15 cellular contexts compared by ENCODE assay signal in genomic region chr20:43710370-43711044, GRCh38. TPM values are rescaled to one million over a fixed set of nuclear protein-coding genes. Genes with fewer than 3 reads are reported as not detected.
DNase-seq lines count a peak whose midpoint lies in the region; ATAC-seq, FAIRE-seq and TF ChIP-seq lines count a peak whose summit lies in the region.
"Had no signal": no experiment of that assay in that cellular context is flagged by ENCODE, and none has a peak within 500 bp of the region (broad histone marks: within the 10 kb centered on the region; RNA-seq: fewer than 3 reads in every experiment).

No MANE protein-coding gene starts in this region.

- no peaks in the 10 kb centered on the region for H3K4me1 ChIP-seq in MM.1S (ENCODE audit: low read length)
- H3K4me1 ChIP-seq: left lung had no signal

- H3K4me3 ChIP-seq in MM.1S (ENCODE audit: low read length) = no peak overlapping the region
- H3K4me3 ChIP-seq: left lung had no signal

- no peak overlapping the region for H3K4me2 ChIP-seq in MM.1S (ENCODE audit: low read depth, low read length)

- peak; percentile 58 for DNase-seq in GM12891 (ENCODE audit: insufficient read length, low spot score)
- DNase-seq in NAMALWA (ENCODE audit: low spot score) = peak; percentile 59
- no peak for DNase-seq in SKM-1 treated with dmso at 0.1 percent for 144 hours (lab: John Stamatoyannopoulos, UW; ENCODE audit: unreplicated experiment)
- no peak for DNase-seq in WTC11 (ENCODE audit: low spot score)
- no peak for DNase-seq in stimulated activated CD4-positive, alpha-beta T cell treated with anti-CD3 and anti-CD28 coated beads, Interleukin-1b, Interleukin-23, amount 100 ng/mL, for 48 hours
- no peak for DNase-seq in MM.1S
- DNase-seq: effector CD4-positive, alpha-beta T cell; IMR-90; left lung; stimulated activated CD4-positive, alpha-beta T cell treated with anti-CD3 and anti-CD28 coated beads, Interleukin-15, amount 100 ng/mL, for 24 hours; stimulated activated naive CD8-positive, alpha-beta T cell treated with anti-CD3 and anti-CD28 coated beads, Interleukin-15, amount 100 ng/mL, for 72 hours had no signal

- H3K36me3 Mint-ChIP-seq in WTC11 = peaks cover 59% of the 10 kb centered on the region

- H3K9me2 ChIP-seq in MM.1S (replicated peaks; ENCODE audit: insufficient read depth, low read length) = no peaks in the 10 kb centered on the region

- FAIRE-seq in GM12891 (lab: Jason Lieb, UNC) = peak; percentile 92

- H3F3A ChIP-seq in MM.1S (ENCODE audit: insufficient read depth, low read length) = no peaks in the 10 kb centered on the region

- H3K27me3 ChIP-seq in MM.1S (replicated peaks; ENCODE audit: insufficient read depth, low read length) = no peaks in the 10 kb centered on the region
- H3K27me3 ChIP-seq: left lung, neutrophil had no signal

- no peak for TF ChIP-seq POLR2A in GM12891 (IDR thresholded peaks at IDR 0.05; ENCODE audit: low read depth, low read length)

- no peaks in the 10 kb centered on the region for H3K4me1 Mint-ChIP-seq in WTC11

- POLR2A ChIA-PET in WTC11 (lab: Charles Lee) = no interaction called here

- 0 out of 2 replicates have a peak, but pooled peaks cover 4% of the 10 kb centered on the region for H3K79me2 ChIP-seq in MM.1S (ENCODE audit: low read length)

- no peak overlapping the region for H2AFZ ChIP-seq in MM.1S (ENCODE audit: low read length)

- H3K9ac ChIP-seq in MM.1S (ENCODE audit: low read length) = no peak overlapping the region

- no peak overlapping the region for H3K27ac ChIP-seq in MM.1S (ENCODE audit: low read length)
- H3K27ac ChIP-seq: left lung, neutrophil had no signal

- no peaks in the 10 kb centered on the region for H3K9me3 Mint-ChIP-seq in WTC11
- H3K9me3 Mint-ChIP-seq: stimulated activated naive CD8-positive, alpha-beta T cell treated with anti-CD3 and anti-CD28 coated beads, Interleukin-15, amount 100 ng/mL, for 72 hours had no signal

- no peaks in the 10 kb centered on the region for H4K20me1 ChIP-seq in MM.1S (ENCODE audit: insufficient read depth, low read length)

- H3K27me3 Mint-ChIP-seq in WTC11 (ENCODE audit: low read depth) = no peaks in the 10 kb centered on the region
- H3K27me3 Mint-ChIP-seq: stimulated activated naive CD8-positive, alpha-beta T cell treated with anti-CD3 and anti-CD28 coated beads, Interleukin-15, amount 100 ng/mL, for 72 hours had no signal

- H3K4me3 Mint-ChIP-seq in WTC11 = no peak overlapping the region
- H3K4me3 Mint-ChIP-seq: stimulated activated naive CD8-positive, alpha-beta T cell treated with anti-CD3 and anti-CD28 coated beads, Interleukin-15, amount 100 ng/mL, for 72 hours had no signal

- no peaks in the 10 kb centered on the region for H3K9me3 ChIP-seq in MM.1S (replicated peaks; ENCODE audit: insufficient read depth, low read length)
- H3K9me3 ChIP-seq: left lung, neutrophil had no signal

- no peak for TF ChIP-seq CTCF in WTC11 (IDR thresholded peaks at IDR 0.05)
- no peak for TF ChIP-seq CTCF in MM.1S (IDR thresholded peaks at IDR 0.05; ENCODE audit: low read length)

- CTCF ChIA-PET in WTC11 (lab: Charles Lee) = no interaction called here

- H3K36me3 ChIP-seq in MM.1S (replicated peaks; ENCODE audit: insufficient read depth, low read length) = peaks cover 6% of the 10 kb centered on the region; the same call in 1 of the 2 replicates
- H3K36me3 ChIP-seq: left lung had no signal

- H3K27ac Mint-ChIP-seq in WTC11 = no peak overlapping the region

- ATAC-seq in GM19467 (IDR thresholded peaks at IDR 0.05; ENCODE audit: unreplicated experiment) (peak; percentile 54), HG02938 (IDR thresholded peaks at IDR 0.05; ENCODE audit: unreplicated experiment) (peak; percentile 52), WTC11 (no peak)
- ATAC-seq: left lung; stimulated activated naive CD8-positive, alpha-beta T cell treated with anti-CD3 and anti-CD28 coated beads, Interleukin-15, amount 100 ng/mL, for 72 hours had no signal

TF ChIP-seq in GM12891, 5 proteins besides CTCF, POLR2A, EP300 and RAD21:
- TF ChIP-seq SPI1 (IDR thresholded peaks at IDR 0.05; ENCODE audit: low read depth, low read length) = peak; percentile 55
- no peak for TF ChIP-seq TAF1 (IDR thresholded peaks at IDR 0.05; ENCODE audit: low read depth, low read length)
- no peak for TF ChIP-seq PAX5 (IDR thresholded peaks at IDR 0.05; ENCODE audit: insufficient read depth, low read length, severe bottlenecking)
- no peak for TF ChIP-seq POLR2AphosphoS5 (IDR thresholded peaks at IDR 0.05; ENCODE audit: low read depth, low read length)
- TF ChIP-seq POU2F2 (IDR thresholded peaks at IDR 0.05; ENCODE audit: low read depth, low read length) = no peak

TF ChIP-seq in WTC11, 78 proteins besides CTCF, POLR2A, EP300 and RAD21:
- TF ChIP-seq ZNF416 (CRISPR knock-in tag; IDR thresholded peaks at IDR 0.05) (no peak), MLX (CRISPR knock-in tag; IDR thresholded peaks at IDR 0.05) (no peak)

RNA-seq across cellular contexts. Expression of gene GTSF1L, which starts 16.3 kb away (rescaled TPM):
- 0.12 TPM for polyA plus RNA-seq in GM12891 (2012; ENCODE audit: low read depth, missing spikeins)
- total RNA-seq in WTC11 (2021) = not detected in 3 replicates
- total RNA-seq: glomerular endothelial cell, IMR-90, left lung had no signal
- polyA plus RNA-seq: IMR-90 had no signal

RNA-seq across cellular contexts. Expression of gene MYBL2, which starts 43.6 kb away (rescaled TPM):
- polyA plus RNA-seq in GM12891 (2012; ENCODE audit: low read depth, missing spikeins) = 57.3 TPM
- 133 to 166 TPM (median 133 TPM) in 3 replicates for total RNA-seq in WTC11 (2021)

Comparison
In these comparisons a context has a peak if more than half of its experiments do, and no peak if none do; other contexts are left out.
1. DNase-seq: peak in GM12891 (single experiment) and NAMALWA (single experiment); none in SKM-1 treated with dmso at 0.1 percent for 144 hours (single experiment), WTC11 (single experiment), stimulated activated CD4-positive, alpha-beta T cell treated with anti-CD3 and anti-CD28 coated beads, Interleukin-1b, Interleukin-23, amount 100 ng/mL, for 48 hours (single experiment) and MM.1S (single experiment).